In the genomic region with DNA sequence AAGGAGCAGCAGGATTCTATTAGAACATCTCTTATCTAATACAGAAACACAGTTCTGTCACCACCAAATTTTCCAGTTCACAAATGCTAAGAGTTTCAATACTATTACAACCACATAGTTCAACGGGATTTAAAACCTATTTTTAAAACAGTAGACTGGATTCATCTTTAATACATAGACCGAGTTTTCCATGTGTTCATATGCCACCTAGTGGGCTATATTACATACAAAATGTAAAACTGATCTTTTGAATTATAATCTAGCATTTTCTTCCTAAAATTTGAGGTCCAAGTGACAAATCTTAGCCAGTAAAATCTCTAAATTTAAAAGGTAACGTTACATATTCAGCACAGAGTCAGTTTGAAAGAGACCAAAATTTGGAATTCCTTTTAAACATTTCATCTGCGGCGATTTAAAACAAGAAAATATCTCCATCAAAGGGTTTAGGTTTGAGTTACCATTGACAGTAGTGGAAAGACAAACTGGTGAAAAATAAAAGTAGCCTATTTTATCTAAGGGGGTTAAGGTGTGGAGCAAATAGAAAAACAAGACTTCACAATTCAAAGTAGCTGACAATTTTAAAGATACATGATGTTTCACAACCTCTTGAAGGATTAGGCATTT, we compare ENCODE assay signal across 10 cellular contexts.
DNase-seq lines count a peak whose midpoint lies in the region; ATAC-seq, FAIRE-seq and TF ChIP-seq lines count a peak whose summit lies in the region.
"Had no signal": no experiment of that assay in that cellular context is flagged by ENCODE, and none has a peak within 500 bp of the region (broad histone marks: within the 10 kb centered on the region; RNA-seq: fewer than 3 reads in every experiment).

No MANE protein-coding gene starts in this region.

- peak; percentile 88 for TF ChIP-seq CTCF in A673 (conservative IDR thresholded peaks at IDR 0.05; ENCODE audit: low read depth, low read length)
- peak; percentile 67 for TF ChIP-seq CTCF in VCaP (conservative IDR thresholded peaks at IDR 0.05)
- no peak for TF ChIP-seq CTCF in kidney (IDR thresholded peaks at IDR 0.05; ENCODE audit: borderline replicate concordance, extremely low read depth, insufficient read depth)
- TF ChIP-seq CTCF in GM10248 (IDR thresholded peaks at IDR 0.05; ENCODE audit: control extremely low read depth, extremely low read depth, low read depth, missing control alignments): no peak

- no peaks in the 10 kb centered on the region for H3K27me3 ChIP-seq in A673 (replicated peaks; ENCODE audit: insufficient read depth, low read depth, low read length, poor library complexity)
- H3K27me3 ChIP-seq: SJCRH30 had no signal

- CTCF ChIA-PET in A673 (lab: Charles Lee) (interaction anchor here (1.0 to 1.2 kb wide), 2 partner anchors 59 to 511 kb away, joined by 3 to 5 read pairs; no protein-coding TSS in a partner anchor), GM10248 (lab: Yijun Ruan, JAX) (interaction anchor here (1.0 to 1.5 kb wide), 2 partner anchors 9 to 11 kb away, joined by 3 to 4 read pairs; no protein-coding TSS in a partner anchor)

- H3K9me3 Mint-ChIP-seq in naive thymus-derived CD8-positive, alpha-beta T cell: no peaks in the 10 kb centered on the region

- no peak for ATAC-seq in HG02623 (IDR thresholded peaks at IDR 0.05; ENCODE audit: unreplicated experiment)
- ATAC-seq in naive thymus-derived CD8-positive, alpha-beta T cell: no peak

- H3K9ac ChIP-seq in kidney (ENCODE audit: low read length in 2 of 2): no peak overlapping the region

- POLR2A ChIA-PET in A673 (lab: Charles Lee; ENCODE audit: low non-redundant PET) (interaction anchor here (0.6 kb wide), 1 partner anchor 231 kb away, joined by 3 read pairs; no protein-coding TSS in a partner anchor), GM10248 (lab: Yijun Ruan, JAX) (no interaction called here)
- POLR2A ChIA-PET in naive thymus-derived CD8-positive, alpha-beta T cell (lab: Charles Lee): no interaction called here

- no peak overlapping the region for H3K27ac Mint-ChIP-seq in naive thymus-derived CD8-positive, alpha-beta T cell

- H3K4me3 Mint-ChIP-seq in naive thymus-derived CD8-positive, alpha-beta T cell: no peak overlapping the region

- H3K36me3 Mint-ChIP-seq in naive thymus-derived CD8-positive, alpha-beta T cell: no peaks in the 10 kb centered on the region

- H3K4me1 Mint-ChIP-seq in naive thymus-derived CD8-positive, alpha-beta T cell: no peaks in the 10 kb centered on the region

- H3K9me3 ChIP-seq in A673 (ENCODE audit: low read depth, low read length, poor library complexity, severe bottlenecking): no peaks in the 10 kb centered on the region
- H3K9me3 ChIP-seq in kidney (ENCODE audit: control insufficient read depth in 1 of 2, low read length in 2 of 2): no peaks in the 10 kb centered on the region
- H3K9me3 ChIP-seq: SJCRH30 had no signal

- no TSS peak for BruUV-seq in A673 (replicated peaks; lab: Mats Ljungman, UMichigan)

- peak; percentile 76 for FAIRE-seq in kidney (lab: Jason Lieb, UNC)

- H3K4me1 ChIP-seq in A673 (ENCODE audit: insufficient read depth, low read length, poor library complexity, severe bottlenecking) (peaks cover 12% of the 10 kb centered on the region), kidney (ENCODE audit: control insufficient read depth in 1 of 2, insufficient read depth in 1 of 2, low read depth in 1 of 2, low read length in 2 of 2) (no peaks in the 10 kb centered on the region)
- H3K4me1 ChIP-seq: SJCRH30 had no signal

- H3K4me3 ChIP-seq in A673 (ENCODE audit: low read depth, low read length, poor library complexity, severe bottlenecking) (no peak overlapping the region), kidney (ENCODE audit: low read length in 2 of 2) (no peak overlapping the region)
- H3K4me3 ChIP-seq: SJCRH30 had no signal

- peaks cover 0 to 12% (median 4%) of the 10 kb centered on the region in 5 donors for H3K27me3 Mint-ChIP-seq in naive thymus-derived CD8-positive, alpha-beta T cell

- H3K27ac ChIP-seq in A673 (ENCODE audit: low read depth, low read length, poor library complexity, severe bottlenecking) (no peak overlapping the region), VCaP (no peak overlapping the region), kidney (ENCODE audit: low read depth in 2 of 2, low read length in 2 of 2) (no peak overlapping the region)
- H3K27ac ChIP-seq: SJCRH30 had no signal

- DNase-seq in A673 (ENCODE audit: low spot score): peak; percentile 77
- peak; percentile 8 for DNase-seq in HS-5 (ENCODE audit: low read depth)
- DNase-seq in kidney: no peak
- no peak for DNase-seq in HK-2 (ENCODE audit: unreplicated experiment)
- DNase-seq in naive thymus-derived CD8-positive, alpha-beta T cell: no peak
- DNase-seq in GM10248 (ENCODE audit: extremely low spot score): no peak
- DNase-seq: GDM1 had no signal

- intact Hi-C loops in A673 (cut with micrococcal nuclease; ENCODE audit: unreplicated experiment): loop anchor here (1.0 to 5.0 kb wide), 5 partner anchors 59 to 509 kb away; no protein-coding TSS in a partner anchor
- intact Hi-C loops in kidney (cut with DNase I): loop anchor here (10.0 kb wide), 1 partner anchor 511 kb away; no protein-coding TSS in a partner anchor

- H3K36me3 ChIP-seq in A673 (ENCODE audit: insufficient read depth, low read length, poor library complexity, severe bottlenecking) (no peaks in the 10 kb centered on the region), kidney (ENCODE audit: control insufficient read depth in 1 of 2, insufficient read depth in 2 of 2, low read length in 2 of 2) (no peaks in the 10 kb centered on the region)
- H3K36me3 ChIP-seq: SJCRH30 had no signal

Comparison
In these comparisons a context has a peak if more than half of its experiments do, and no peak if none do; other contexts are left out.
1. DNase-seq: peak in A673 (single experiment) and HS-5 (single experiment); none in kidney (single experiment), HK-2 (single experiment), naive thymus-derived CD8-positive, alpha-beta T cell (0 of 10) and GM10248 (single experiment).
2. CTCF ChIP-seq: peak in A673 (single experiment) and VCaP (single experiment); none in kidney (single experiment) and GM10248 (single experiment).